ENCODE assay signal across 15 cellular contexts in the genomic region with DNA sequence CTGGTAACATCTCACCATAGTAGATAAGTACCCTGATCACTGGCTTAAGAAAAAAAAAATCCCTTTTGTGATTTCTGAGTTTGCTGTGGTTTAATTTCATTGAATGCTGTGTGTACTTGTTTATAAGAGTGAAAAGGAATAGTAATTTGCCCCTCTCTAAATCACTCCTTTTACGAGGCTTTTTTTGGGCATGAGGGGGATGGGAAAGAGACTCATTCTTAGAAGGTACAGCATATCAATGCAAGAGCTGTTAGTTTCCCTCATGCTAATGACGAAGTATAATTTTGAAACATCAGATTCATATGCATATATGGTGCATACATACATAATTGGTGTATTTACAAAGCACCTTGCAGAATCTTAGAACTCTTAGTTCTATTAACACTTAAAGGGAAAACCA. TPM values are rescaled to one million over a fixed set of nuclear protein-coding genes. Genes with fewer than 3 reads are reported as not detected.
A peak's percentile ranks its signal among the peaks of the same experiment; 100 is the strongest.
DNase-seq lines count a peak whose midpoint lies in the region; ATAC-seq and TF ChIP-seq lines count a peak whose summit lies in the region.
"Had no signal": no experiment of that assay in that cellular context is flagged by ENCODE, and none has a peak within 500 bp of the region (broad histone marks: within the 10 kb centered on the region; RNA-seq: fewer than 3 reads in every experiment).

No MANE protein-coding gene starts in this region.

- peaks cover 38% of the 10 kb centered on the region for H3K27me3 Mint-ChIP-seq in CD4-positive, alpha-beta T cell

- DNase-seq in CD4-positive, alpha-beta T cell = no peak
- DNase-seq in fibroblast of villous mesenchyme (ENCODE audit: low read depth) (no peak), ovary (no peak), T1000 (lab: John Stamatoyannopoulos, UW) (no peak), ureter (ENCODE audit: low spot score) (no peak), medulla oblongata (ENCODE audit: extremely low spot score) (no peak)
- no peak for DNase-seq in stimulated activated CD4-positive, alpha-beta T cell treated with anti-CD3 and anti-CD28 coated beads, Interleukin-2, amount 100 ng/mL, for 24 hours
- DNase-seq: activated CD4-positive, alpha-beta T cell treated with anti-CD3 and anti-CD28 coated beads, Interleukin-2, amount 50 U/mL, for 48 hours; BE2C; body of pancreas; lower lobe of right lung; NCI-H748 treated with DMSO at 0.1 percent for 48 hours; posterior cingulate gyrus; T-helper 9 cell had no signal

- H3K9ac ChIP-seq in OCI-LY3 (ENCODE audit: low read length) = no peak overlapping the region

- WGBS in ovary, 3 donors = 12 to 17% (median 13%) methylated on average over 2 of the region's 2 CpGs

- H3K36me3 Mint-ChIP-seq in CD4-positive, alpha-beta T cell (ENCODE audit: low read depth) = peaks cover 7% of the 10 kb centered on the region

- intact Hi-C loops in CD4-positive, alpha-beta T cell (cut with DNase I, micrococcal nuclease) = loop anchor here (5.0 kb wide), 6 partner anchors 110 to 450 kb away; a partner anchor contains a TSS
- intact Hi-C loops in ovary (cut with DNase I) = loop anchor here in 2 of 4 donors (5.0 to 10.0 kb wide), 2 partner anchors 250 to 377 kb away; no protein-coding TSS in a partner anchor

- H3K36me3 ChIP-seq in OCI-LY3 (replicated peaks; ENCODE audit: low read depth, low read length) (no peaks in the 10 kb centered on the region), ovary (no peaks in the 10 kb centered on the region)
- H3K36me3 ChIP-seq: BE2C, lower lobe of right lung had no signal

- TF ChIP-seq CTCF in CD4-positive, alpha-beta T cell (IDR thresholded peaks at IDR 0.05) = no peak
- no peak for TF ChIP-seq CTCF in OCI-LY3 (IDR thresholded peaks at IDR 0.05; ENCODE audit: low read depth, low read length)
- TF ChIP-seq CTCF in fibroblast of villous mesenchyme (IDR thresholded peaks at IDR 0.05; ENCODE audit: insufficient read depth, low read depth, low read length) = no peak
- TF ChIP-seq CTCF in ovary (IDR thresholded peaks at IDR 0.05) = no peak

- POLR2A ChIA-PET in CD4-positive, alpha-beta T cell (lab: Charles Lee) = no interaction called here

- CTCF ChIA-PET in CD4-positive, alpha-beta T cell (lab: Charles Lee) = no interaction called here

- no peak for TF ChIP-seq POLR2A in ovary (IDR thresholded peaks at IDR 0.05)

- H3K79me2 ChIP-seq in OCI-LY3 (ENCODE audit: low read length) = peaks cover 23% of the 10 kb centered on the region

- H3K4me1 ChIP-seq in OCI-LY3 (ENCODE audit: low read length) (peaks cover 35% of the 10 kb centered on the region), ovary (ENCODE audit: insufficient read depth) (peaks cover 1% of the 10 kb centered on the region)
- H3K4me1 ChIP-seq: BE2C had no signal

- peak overlapping the region; percentile 37 for H3K27ac Mint-ChIP-seq in CD4-positive, alpha-beta T cell

- peaks cover 6% of the 10 kb centered on the region for H3K27me3 ChIP-seq in CD4-positive, alpha-beta T cell (ENCODE audit: control insufficient read depth, insufficient read depth, low read length)
- H3K27me3 ChIP-seq in OCI-LY3 (ENCODE audit: low read depth, low read length) = peaks cover 18% of the 10 kb centered on the region
- no peaks in the 10 kb centered on the region for H3K27me3 ChIP-seq in ovary
- H3K27me3 ChIP-seq: body of pancreas had no signal

- H3K9me3 ChIP-seq in CD4-positive, alpha-beta T cell (ENCODE audit: control insufficient read depth, low read length) = no peaks in the 10 kb centered on the region
- H3K9me3 ChIP-seq in OCI-LY3 (ENCODE audit: insufficient read depth, low read length) = no peaks in the 10 kb centered on the region
- no peaks in the 10 kb centered on the region for H3K9me3 ChIP-seq in ovary
- H3K9me3 ChIP-seq: BE2C, body of pancreas, lower lobe of right lung had no signal

- H3K4me2 ChIP-seq in OCI-LY3 (ENCODE audit: low read length) = peak overlapping the region; percentile 92

- H3K4me3 ChIP-seq in OCI-LY3 (ENCODE audit: low read length) (peak overlapping the region; percentile 51), fibroblast of villous mesenchyme (ENCODE audit: low read depth, low read length) (peak overlapping the region; percentile 26), ovary (peak overlapping the region; percentile 15)
- H3K4me3 ChIP-seq: body of pancreas, lower lobe of right lung had no signal

- peak overlapping the region; percentile 65 for H3K4me3 Mint-ChIP-seq in CD4-positive, alpha-beta T cell

- H4K20me1 ChIP-seq in OCI-LY3 (ENCODE audit: insufficient read depth, low read length) = peaks cover 10% of the 10 kb centered on the region; the same call in 1 of the 2 replicates

- H3K27ac ChIP-seq in CD4-positive, alpha-beta T cell (ENCODE audit: low read depth, low read length) = no peak overlapping the region
- H3K27ac ChIP-seq in OCI-LY3 (ENCODE audit: low read length) = no peak overlapping the region
- H3K27ac ChIP-seq in ovary = peak overlapping the region in 1 of 2 donors; percentile 45

- no peak for ATAC-seq in CD4-positive, alpha-beta T cell (ENCODE audit: poor library complexity)
- ATAC-seq: body of pancreas, lower lobe of right lung had no signal

- H2AFZ ChIP-seq in OCI-LY3 (ENCODE audit: low read depth, low read length) = no peak overlapping the region

- H3K9me3 Mint-ChIP-seq in CD4-positive, alpha-beta T cell = no peaks in the 10 kb centered on the region

- TF ChIP-seq EP300 in ovary (IDR thresholded peaks at IDR 0.05) = no peak

- H3K4me1 Mint-ChIP-seq in CD4-positive, alpha-beta T cell (ENCODE audit: low read depth) = peaks cover 36% of the 10 kb centered on the region

RNA-seq across cellular contexts. Expression of a gene that starts 2.4 kb away (rescaled TPM):
- 1 to 10 TPM; 5.1 to 5.9 TPM for total RNA-seq in CD4-positive, alpha-beta T cell
- total RNA-seq in fibroblast of villous mesenchyme (22.5 and 37.1 TPM in 2 replicates), ovary (10 to 100 TPM; 19.1 to 34.7 (median 30.0) TPM), ureter (67.5 TPM)
- polyA plus RNA-seq in ovary = 10 to 100 TPM in 1 of 2 donors, 1 to 10 TPM in 1; 8.8 to 25.1 TPM
